ENCODE assay signal across 21 cellular contexts in genomic region chr6:163402616-163403015, GRCh38.
"Had no signal": no experiment of that assay in that cellular context is flagged by ENCODE, and none has a peak within 500 bp of the region (broad histone marks: within the 10 kb centered on the region; RNA-seq: fewer than 3 reads in every experiment).

No MANE protein-coding gene starts in this region.

- H3K9me3 ChIP-seq: gastrocnemius medialis, lower lobe of right lung, prostate gland, right atrium auricular region, sigmoid colon, spleen, suprapubic skin had no signal

- H3K27ac Mint-ChIP-seq: effector memory CD8-positive, alpha-beta T cell; naive thymus-derived CD8-positive, alpha-beta T cell; nephron progenitor cell; stimulated activated naive B cell treated with anti-CD40 and anti-IgM and Interleukin-4, amounts not matched to agents 10 μg/mL and 1 μg/mL and 100 μg/mL, for 72 hours; stimulated activated naive CD8-positive, alpha-beta T cell treated with anti-CD3 and anti-CD28 coated beads, Interleukin-15, Interleukin-2, amounts not matched to agents 100 ng/mL and 50 ng/mL, for 24 hours; type B pancreatic cell had no signal

- H3K27me3 Mint-ChIP-seq: type B pancreatic cell had no signal

- DNase-seq: effector memory CD8-positive, alpha-beta T cell; foreskin fibroblast; gastrocnemius medialis; head of caudate nucleus; left ventricle myocardium superior; lower lobe of right lung; naive thymus-derived CD8-positive, alpha-beta T cell; nephron progenitor cell; nucleus accumbens; sigmoid colon; spleen; stimulated activated CD4-positive, alpha-beta T cell treated with anti-CD3 and anti-CD28 coated beads, Interleukin-2, amount 100 ng/mL, for 48 hours; stimulated activated naive B cell treated with anti-CD40 and anti-IgM and Interleukin-4, amounts not matched to agents 10 μg/mL and 1 μg/mL and 100 μg/mL, for 72 hours had no signal

- H3K4me3 ChIP-seq: coronary artery, gastrocnemius medialis, lower lobe of right lung, prostate gland, right atrium auricular region, sigmoid colon, spleen, suprapubic skin had no signal

- H3K27me3 ChIP-seq: gastrocnemius medialis, right atrium auricular region, sigmoid colon, spleen, suprapubic skin had no signal

- H3K36me3 ChIP-seq: gastrocnemius medialis, lower lobe of right lung, prostate gland, right atrium auricular region, sigmoid colon, spleen, suprapubic skin had no signal

- H3K4me3 Mint-ChIP-seq: effector memory CD8-positive, alpha-beta T cell; naive thymus-derived CD8-positive, alpha-beta T cell; nephron progenitor cell; stimulated activated naive B cell treated with anti-CD40 and anti-IgM and Interleukin-4, amounts not matched to agents 10 μg/mL and 1 μg/mL and 100 μg/mL, for 72 hours; stimulated activated naive CD8-positive, alpha-beta T cell treated with anti-CD3 and anti-CD28 coated beads, Interleukin-15, Interleukin-2, amounts not matched to agents 100 ng/mL and 50 ng/mL, for 24 hours; type B pancreatic cell had no signal

- ATAC-seq: effector memory CD8-positive, alpha-beta T cell; gastrocnemius medialis; left ventricle myocardium superior; lower lobe of right lung; naive thymus-derived CD8-positive, alpha-beta T cell; stimulated activated naive B cell treated with anti-CD40 and anti-IgM and Interleukin-4, amounts not matched to agents 10 μg/mL and 1 μg/mL and 100 μg/mL, for 72 hours had no signal

- H3K4me1 ChIP-seq: prostate gland had no signal

- H3K36me3 Mint-ChIP-seq: naive thymus-derived CD8-positive, alpha-beta T cell; type B pancreatic cell had no signal

- FAIRE-seq: endometrium, keratinocyte had no signal

- H3K27ac ChIP-seq: coronary artery, gastrocnemius medialis, lower lobe of right lung, prostate gland, right atrium auricular region, sigmoid colon, suprapubic skin had no signal
